Comparison of ENCODE assay signal across 36 cellular contexts in genomic region chr6:89069536-89070163, GRCh38. TPM values are rescaled to one million over a fixed set of nuclear protein-coding genes. Genes with fewer than 3 reads are reported as not detected.
"Had no signal": no experiment of that assay in that cellular context is flagged by ENCODE, and none has a peak within 500 bp of the region (broad histone marks: within the 10 kb centered on the region; RNA-seq: fewer than 3 reads in every experiment).

No MANE protein-coding gene starts in this region.

- ATAC-seq: activated naive CD4-positive, alpha-beta T cell treated with anti-CD3 and anti-CD28 coated beads, Interleukin-2, amount 50 U/mL, for 72 hours; activated T-cell treated with anti-CD3 and anti-CD28 coated beads, Interleukin-2, amount 50 U/mL, for 4 hours; Right ventricle myocardium inferior had no signal

- H3K36me3 ChIP-seq: brain microvascular endothelial cell had no signal

- FAIRE-seq: colon, RCC 7860 had no signal

- H3K4me2 ChIP-seq: PC-9 had no signal

- H3K4me3 Mint-ChIP-seq: activated B cell treated with CpG ODN at 0.5 μM for 24 hours; activated CD4-positive, alpha-beta memory T cell treated with anti-CD3 and anti-CD28 coated beads for 36 hours; activated naive CD4-positive, alpha-beta T cell treated with anti-CD3 and anti-CD28 coated beads for 36 hours; activated T-cell treated with anti-CD3 and anti-CD28 coated beads, Interleukin-2, amount 50 U/mL, for 4 hours; activated T-helper 1 cell treated with anti-CD3 and anti-CD28 coated beads, Interleukin-12 subunit alpha, Interleukin-12 subunit beta, Interleukin-2, Interleukin-4 antibody, amounts not matched to agents 30 ng/mL and 10 ng/mL and 1 ng/mL, durations not matched to agents 14 hours and 24 hours and 36 hours had no signal

- DNase-seq: activated B cell treated with CpG ODN at 0.5 μM for 24 hours; activated CD4-positive, alpha-beta memory T cell treated with anti-CD3 and anti-CD28 coated beads for 36 hours; activated CD4-positive, alpha-beta T cell treated with anti-CD3 and anti-CD28 coated beads for 4 hours; activated CD4-positive, alpha-beta T cell treated with anti-CD3 and anti-CD28 coated beads, Interleukin-2, amount 50 U/mL, for 1 hour; activated CD4-positive, CD25-positive, alpha-beta regulatory T cell treated with anti-CD3 and anti-CD28 coated beads, Interleukin-2, amount 50 U/mL, for 72 hours; activated CD8-positive, alpha-beta memory T cell treated with anti-CD3 and anti-CD28 coated beads, Interleukin-2, amount 50 U/mL, for 4 hours; activated gamma-delta T cell treated with Interleukin-2 at 50 U/mL for 16 hours; activated naive CD4-positive, alpha-beta T cell treated with anti-CD3 and anti-CD28 coated beads for 36 hours; activated T-cell treated with anti-CD3 and anti-CD28 coated beads for 4 hours; activated T-cell treated with anti-CD3 and anti-CD28 coated beads, Interleukin-2, amount 50 U/mL, for 4 hours; anterior cingulate cortex; brain microvascular endothelial cell; central memory CD4-positive, alpha-beta T cell; MM.1S; MV-4-11; NCI-H1092; NCI-H1436 treated with DMSO at 0.1 percent for 48 hours; NCI-H1694 treated with DMSO at 0.1 percent for 48 hours; NCI-H2029; NCI-H345; NCI-H524 treated with DMSO at 0.1 percent for 48 hours; NK-92 treated with Interleukin-12 subunit alpha and Interleukin-12 subunit beta, amount 100 ng/mL, for 24 hours; PC-9; SIG-M5; SW 1271; T-helper 1 cell; T-helper 2 cell; T-helper 9 cell had no signal

- H3K9me3 Mint-ChIP-seq: activated CD4-positive, alpha-beta memory T cell treated with anti-CD3 and anti-CD28 coated beads for 36 hours; activated naive CD4-positive, alpha-beta T cell treated with anti-CD3 and anti-CD28 coated beads for 36 hours; activated naive CD4-positive, alpha-beta T cell treated with anti-CD3 and anti-CD28 coated beads, Interleukin-2, amount 50 U/mL, for 72 hours; activated T-cell treated with anti-CD3 and anti-CD28 coated beads, Interleukin-2, amount 50 U/mL, for 4 hours; activated T-helper 1 cell treated with anti-CD3 and anti-CD28 coated beads, Interleukin-12 subunit alpha, Interleukin-12 subunit beta, Interleukin-2, Interleukin-4 antibody, amounts not matched to agents 30 ng/mL and 10 ng/mL and 1 ng/mL, durations not matched to agents 14 hours and 24 hours and 36 hours had no signal

- H3K36me3 Mint-ChIP-seq: activated CD4-positive, alpha-beta memory T cell treated with anti-CD3 and anti-CD28 coated beads for 36 hours had no signal

- H3K27me3 ChIP-seq: brain microvascular endothelial cell had no signal

- H3K27ac ChIP-seq: brain microvascular endothelial cell, PC-9, RWPE1, VCaP had no signal

- H3K27ac Mint-ChIP-seq: activated B cell treated with CpG ODN at 0.5 μM for 24 hours; activated CD4-positive, alpha-beta memory T cell treated with anti-CD3 and anti-CD28 coated beads for 36 hours; activated naive CD4-positive, alpha-beta T cell treated with anti-CD3 and anti-CD28 coated beads for 36 hours; activated naive CD4-positive, alpha-beta T cell treated with anti-CD3 and anti-CD28 coated beads, Interleukin-2, amount 50 U/mL, for 72 hours; activated T-helper 1 cell treated with anti-CD3 and anti-CD28 coated beads, Interleukin-12 subunit alpha, Interleukin-12 subunit beta, Interleukin-2, Interleukin-4 antibody, amounts not matched to agents 30 ng/mL and 10 ng/mL and 1 ng/mL, durations not matched to agents 14 hours and 24 hours and 36 hours had no signal

- H3K4me3 ChIP-seq: PC-9 had no signal

- H2AFZ ChIP-seq: PC-9 had no signal

RNA-seq across cellular contexts. Expression of gene SRSF12, which starts 48.2 kb away (rescaled TPM):
- total RNA-seq: activated B cell treated with CpG ODN at 0.5 μM for 24 hours, LHCN-M2, PC-9 had no signal
